Comparison of ENCODE assay signal across 21 cellular contexts in the genomic region with DNA sequence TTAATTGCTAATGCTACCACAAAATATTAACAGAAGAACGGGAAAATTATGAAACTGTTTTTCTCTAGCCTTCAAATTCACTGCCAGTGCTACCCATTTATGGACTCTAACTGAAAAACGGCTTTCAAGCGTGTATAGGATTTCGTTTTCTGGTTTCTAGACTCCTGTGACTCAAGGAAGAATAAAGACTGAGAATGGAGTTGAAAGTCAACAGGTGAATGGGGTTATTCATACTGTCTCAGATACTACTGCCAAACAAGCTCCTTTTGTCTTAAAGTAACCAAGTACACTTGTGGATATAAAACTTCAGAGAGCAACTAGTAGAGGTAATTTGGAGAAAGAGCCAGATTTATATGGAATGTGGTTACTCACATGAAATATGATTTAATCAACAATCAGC.
"Had no signal": no experiment of that assay in that cellular context is flagged by ENCODE, and none has a peak within 500 bp of the region (broad histone marks: within the 10 kb centered on the region; RNA-seq: fewer than 3 reads in every experiment).

No MANE protein-coding gene starts in this region.

- H3K4me2 ChIP-seq: PC-9 had no signal

- ATAC-seq: Right ventricle myocardium inferior, SK-N-SH treated with all-trans-retinoic acid at 6 μM for 48 hours had no signal

- H3K4me1 ChIP-seq: Peyer's patch, SJCRH30 had no signal

- H3K36me3 ChIP-seq: Peyer's patch, SJCRH30 had no signal

- H3K9me3 ChIP-seq: Peyer's patch, SJCRH30 had no signal

- DNase-seq: Kasumi-1, KBM-7, MV-4-11, NCI-H1048, NCI-H1105, NCI-H1417, NCI-H1436 treated with DMSO at 0.1 percent for 48 hours, NCI-H1694, NCI-H187 treated with DMSO at 0.1 percent for 48 hours, NCI-H2029 treated with DMSO at 0.1 percent for 48 hours, NCI-H2171 treated with DMSO at 0.1 percent for 48 hours, NCI-H524, NCI-H526 treated with DMSO at 0.1 percent for 48 hours, NCI-H748 treated with DMSO at 0.1 percent for 48 hours, OCI-M1, PC-9, Peyer's patch, SHP77 treated with DMSO at 0.1 percent for 48 hours, SJCRH30 had no signal

- H3K4me3 ChIP-seq: PC-9, Peyer's patch, SJCRH30 had no signal

- H3K27me3 ChIP-seq: Peyer's patch, SJCRH30 had no signal

- H2AFZ ChIP-seq: PC-9 had no signal

- H3K27ac ChIP-seq: PC-9, Peyer's patch, SJCRH30 had no signal
